ENCODE assay signal across 10 cellular contexts in the genomic region with DNA sequence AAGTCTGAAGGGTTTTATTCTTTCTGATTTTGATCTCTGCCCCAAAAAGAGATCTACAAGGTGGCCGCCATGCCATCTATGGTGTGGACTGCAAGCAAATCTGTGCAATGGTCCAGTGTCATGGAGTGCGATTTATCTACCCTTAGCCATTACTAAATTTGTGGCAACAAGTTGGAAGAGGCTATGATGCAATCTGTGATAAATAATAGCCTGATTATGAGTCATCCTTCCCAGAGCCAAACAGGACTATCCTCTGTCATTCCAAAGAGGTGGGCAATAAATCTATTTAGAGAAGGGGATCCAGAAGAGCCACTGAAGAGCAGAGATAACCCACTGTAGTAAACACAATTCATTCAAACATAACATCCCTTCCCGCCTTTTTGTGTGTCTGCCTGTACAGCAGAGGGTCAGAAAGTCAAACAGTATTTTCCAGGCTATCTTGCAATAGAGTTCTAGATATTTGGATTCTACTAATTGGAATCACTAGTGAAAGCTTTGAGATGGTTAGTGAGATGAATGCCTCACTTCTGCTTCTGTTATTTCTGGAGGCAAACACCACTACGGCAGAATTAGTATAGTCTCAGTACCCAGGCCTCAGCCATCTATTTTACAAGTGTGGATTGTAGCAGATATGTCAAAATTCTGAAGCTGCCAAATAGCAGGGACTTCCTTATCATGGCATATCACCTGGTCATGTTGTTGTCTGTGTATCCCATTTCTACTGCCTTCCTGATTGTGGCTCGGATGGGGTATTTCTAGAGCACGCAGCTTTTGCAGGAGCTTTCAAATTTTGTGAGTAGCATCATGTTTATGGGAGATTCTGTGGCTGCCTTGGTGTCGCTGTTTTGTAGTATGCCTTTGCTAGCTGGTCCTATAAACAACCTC.
DNase-seq lines count a peak whose midpoint lies in the region; ATAC-seq, FAIRE-seq and TF ChIP-seq lines count a peak whose summit lies in the region.
"Had no signal": no experiment of that assay in that cellular context is flagged by ENCODE, and none has a peak within 500 bp of the region (broad histone marks: within the 10 kb centered on the region; RNA-seq: fewer than 3 reads in every experiment).

No MANE protein-coding gene starts in this region.

- H3K9me3 ChIP-seq in esophagus squamous epithelium (peaks cover 0 to 4% (median 0%) of the 10 kb centered on the region in 3 donors), psoas muscle (no peaks in the 10 kb centered on the region)
- H3K9me3 ChIP-seq: Caco-2 had no signal

- H3K4me1 ChIP-seq in esophagus squamous epithelium: peaks cover 3 to 29% (median 13%) of the 10 kb centered on the region in 3 donors
- peaks cover 13% of the 10 kb centered on the region for H3K4me1 ChIP-seq in psoas muscle
- H3K4me1 ChIP-seq: Caco-2 had no signal

- H3K27ac ChIP-seq in esophagus squamous epithelium (peak overlapping the region in 3 of 4 donors; percentile 46 to 72 (median 60)), psoas muscle (peak overlapping the region; percentile 56)

- TF ChIP-seq CTCF in esophagus squamous epithelium (IDR thresholded peaks at IDR 0.05) (no peak), psoas muscle (IDR thresholded peaks at IDR 0.05) (no peak), D721Med (IDR thresholded peaks at IDR 0.05; ENCODE audit: insufficient read depth, missing control alignments) (no peak)

- H3K4me3 ChIP-seq in esophagus squamous epithelium (no peak overlapping the region), psoas muscle (no peak overlapping the region)

- no peak for TF ChIP-seq POLR2A in esophagus squamous epithelium (IDR thresholded peaks at IDR 0.05)

- WGBS in esophagus squamous epithelium, 2 donors: 68 to 71% methylated on average over 7 of the region's 7 CpGs
- WGBS in psoas muscle, 3 donors: 56 to 69% (median 60%) methylated on average over 7 of the region's 7 CpGs

- no peaks in the 10 kb centered on the region for H3K36me3 ChIP-seq in esophagus squamous epithelium
- no peaks in the 10 kb centered on the region for H3K36me3 ChIP-seq in psoas muscle (ENCODE audit: insufficient read depth in 1 of 2, low read depth in 1 of 2)

- H3K27me3 ChIP-seq in esophagus squamous epithelium: no peaks in the 10 kb centered on the region
- no peaks in the 10 kb centered on the region for H3K27me3 ChIP-seq in psoas muscle (ENCODE audit: insufficient read depth in 3 of 3, low read length in 2 of 3)

- DNase-seq in ELR (ENCODE audit: low read depth): peak; percentile 78
- peak; percentile 34 for DNase-seq in RKO (ENCODE audit: low spot score)
- DNase-seq in esophagus squamous epithelium (lab: John Stamatoyannopoulos, UW): no peak
- DNase-seq in psoas muscle: no peak
- no peak for DNase-seq in D721Med (ENCODE audit: insufficient read length, low spot score)
- no peak for DNase-seq in ecto neural progenitor cell (ENCODE audit: low spot score)
- no peak for DNase-seq in stimulated activated CD4-positive, alpha-beta T cell treated with anti-CD3 and anti-CD28 coated beads, Interleukin-4, amount 100 ng/mL, for 24 hours
- no peak for DNase-seq in OCI-M2 (lab: John Stamatoyannopoulos, UW; ENCODE audit: unreplicated experiment)
- DNase-seq: Caco-2, NCI-H526 had no signal

- ATAC-seq in psoas muscle: peak; percentile 91 to 94 (median 92)

- no peak for FAIRE-seq in D721Med (lab: Jason Lieb, UNC)

- intact Hi-C loops in esophagus squamous epithelium (cut with DNase I) (no loop called here), psoas muscle (cut with DNase I) (no loop called here)

Comparison
In these comparisons a context has a peak if more than half of its experiments do, and no peak if none do; other contexts are left out.
1. DNase-seq: peak in ELR (single experiment) and RKO (single experiment); none in esophagus squamous epithelium (single experiment), psoas muscle (0 of 2), D721Med (single experiment), ecto neural progenitor cell (single experiment), stimulated activated CD4-positive, alpha-beta T cell treated with anti-CD3 and anti-CD28 coated beads, Interleukin-4, amount 100 ng/mL, for 24 hours (single experiment) and OCI-M2 (single experiment).